In the genomic region with DNA sequence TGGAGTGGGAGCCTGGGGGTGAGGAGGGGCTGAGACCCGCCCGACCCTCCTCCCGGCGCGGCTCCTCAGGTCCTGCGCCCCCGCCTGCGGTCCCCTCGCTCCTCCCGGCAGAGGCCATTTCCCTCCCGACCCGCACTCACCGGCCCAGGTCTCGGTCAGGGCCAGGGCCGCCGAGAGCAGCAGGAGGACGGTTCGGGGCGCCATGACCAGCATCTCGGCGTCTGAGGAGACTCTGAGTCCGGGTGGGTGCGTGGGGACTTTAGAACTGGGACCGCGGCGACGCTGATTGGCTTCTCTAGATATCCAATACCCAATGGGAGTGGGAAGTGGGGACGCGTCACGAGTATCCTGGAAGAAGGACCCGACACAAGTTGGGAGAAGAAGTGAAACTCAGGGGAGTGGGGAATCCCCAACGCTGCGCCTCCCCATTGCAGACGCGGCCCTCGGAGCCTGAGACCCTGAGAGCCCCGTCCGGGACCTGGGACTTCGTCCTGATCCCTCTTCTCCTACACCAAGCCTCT, we compare ENCODE assay signal across 8 cellular contexts. TPM values are rescaled to one million over a fixed set of nuclear protein-coding genes. Genes with fewer than 3 reads are reported as not detected.
DNase-seq lines count a peak whose midpoint lies in the region; ATAC-seq, FAIRE-seq and TF ChIP-seq lines count a peak whose summit lies in the region.

A gene (minus strand): TSS at position 234 of the 521 bp plus-strand sequence. CDS start 21 bp downstream, at position 213.

- peak within 1 kb of the TSS; percentile 85 for H3K4me3 Mint-ChIP-seq in WTC11

- peaks cover 89% of the 10 kb centered on the region for H3K27me3 Mint-ChIP-seq in WTC11 (ENCODE audit: low read depth)

- H3K27me3 ChIP-seq in small intestine (ENCODE audit: control insufficient read depth in 2 of 2, insufficient read depth in 2 of 2, low read length in 2 of 2) = no peaks in the 10 kb centered on the region

- H3K9me3 Mint-ChIP-seq in WTC11 = peaks cover 8% of the 10 kb centered on the region

- 0 to 2% (median 1%) methylated on average over 30 to 39 of the region's 39 CpGs for WGBS in small intestine, 3 donors

- DNase-seq in NCI-H1105 (lab: John Stamatoyannopoulos, UW) (peak; percentile 13), WTC11 (ENCODE audit: low spot score) (no peak), caudate nucleus (lab: John Stamatoyannopoulos, UW) (peak in 52 of 61 donors; percentile 9 to 83 (median 48)), inferior parietal cortex (ENCODE audit: extremely low spot score) (peak; percentile 81), small intestine (peak; percentile 95), cortex of kidney (lab: John Stamatoyannopoulos, UW) (no peak)

- H3K4me1 Mint-ChIP-seq in WTC11 = peaks cover 4% of the 10 kb centered on the region

- CTCF ChIA-PET in WTC11 (lab: Charles Lee) = interaction anchor here (1.0 kb wide), 2 partner anchors 10 to 241 kb away, joined by 3 to 6 read pairs; no protein-coding TSS in a partner anchor

- peaks cover 17% of the 10 kb centered on the region for H3K36me3 Mint-ChIP-seq in WTC11

- H3K36me3 ChIP-seq in small intestine (ENCODE audit: control insufficient read depth in 2 of 2, insufficient read depth in 2 of 2, low read length in 2 of 2) = peaks cover 13 to 17% of the 10 kb centered on the region in 2 donors

- peak within 1 kb of the TSS; percentile 36 for H3K27ac ChIP-seq in caudate nucleus (ENCODE audit: low read depth, low read length)
- peak within 1 kb of the TSS; percentile 97 for H3K27ac ChIP-seq in small intestine (ENCODE audit: low read depth in 1 of 2, low read length in 1 of 2)

- no peak for FAIRE-seq in small intestine (lab: Jason Lieb, UNC)

- H3K9me3 ChIP-seq in small intestine (ENCODE audit: control insufficient read depth, low read depth) = no peaks in the 10 kb centered on the region

- POLR2A ChIA-PET in WTC11 (lab: Charles Lee) = interaction anchor here (0.8 kb wide), 1 partner anchor 10 kb away, joined by 3 read pairs; no protein-coding TSS in a partner anchor

- H3K4me1 ChIP-seq in small intestine (ENCODE audit: control insufficient read depth in 2 of 2, insufficient read depth in 1 of 2, low read depth in 1 of 2, low read length in 1 of 2) = peaks cover 0 to 2% of the 10 kb centered on the region in 2 donors

- no peak for TF ChIP-seq CTCF in GM12875 (IDR thresholded peaks at IDR 0.05; ENCODE audit: borderline replicate concordance, insufficient read depth, low read depth, low read length)
- no peak for TF ChIP-seq CTCF in WTC11 (IDR thresholded peaks at IDR 0.05)

- ATAC-seq in HG02588 (IDR thresholded peaks at IDR 0.05; ENCODE audit: unreplicated experiment) = peak; percentile 48
- peak; percentile 83 for ATAC-seq in WTC11

- no peak within 1 kb of the TSS for H3K27ac Mint-ChIP-seq in WTC11

- H3K4me3 ChIP-seq in GM12875 (ENCODE audit: low read depth, low read length) = peak within 1 kb of the TSS; percentile 57
- peak within 1 kb of the TSS; percentile 95 to 97 for H3K4me3 ChIP-seq in small intestine (ENCODE audit: low read depth in 1 of 2, low read length in 2 of 2)

TF ChIP-seq in WTC11, 78 proteins besides CTCF, POLR2A, EP300 and RAD21:
- TF ChIP-seq SMAD4 (CRISPR knock-in tag; IDR thresholded peaks at IDR 0.05) (no peak), RELA (CRISPR knock-in tag; IDR thresholded peaks at IDR 0.05; ENCODE audit: borderline replicate concordance) (no peak), NFE2L1 (CRISPR knock-in tag; IDR thresholded peaks at IDR 0.05) (no peak), ZNF416 (CRISPR knock-in tag; IDR thresholded peaks at IDR 0.05) (no peak), SP1 (CRISPR knock-in tag; conservative IDR thresholded peaks at IDR 0.05) (no peak), JUN (CRISPR knock-in tag; IDR thresholded peaks at IDR 0.05) (no peak)
- TF ChIP-seq, protein P1, sequence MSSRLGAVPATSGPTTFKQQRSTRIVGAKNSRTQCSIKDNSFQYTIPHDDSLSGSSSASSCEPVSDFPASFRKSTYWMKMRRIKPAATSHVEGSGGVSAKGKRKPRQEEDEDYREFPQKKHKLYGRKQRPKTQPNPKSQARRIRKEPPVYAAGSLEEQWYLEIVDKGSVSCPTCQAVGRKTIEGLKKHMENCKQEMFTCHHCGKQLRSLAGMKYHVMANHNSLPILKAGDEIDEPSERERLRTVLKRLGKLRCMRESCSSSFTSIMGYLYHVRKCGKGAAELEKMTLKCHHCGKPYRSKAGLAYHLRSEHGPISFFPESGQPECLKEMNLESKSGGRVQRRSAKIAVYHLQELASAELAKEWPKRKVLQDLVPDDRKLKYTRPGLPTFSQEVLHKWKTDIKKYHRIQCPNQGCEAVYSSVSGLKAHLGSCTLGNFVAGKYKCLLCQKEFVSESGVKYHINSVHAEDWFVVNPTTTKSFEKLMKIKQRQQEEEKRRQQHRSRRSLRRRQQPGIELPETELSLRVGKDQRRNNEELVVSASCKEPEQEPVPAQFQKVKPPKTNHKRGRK (CRISPR knock-in tag; IDR thresholded peaks at IDR 0.05; ENCODE audit: borderline replicate concordance) = no peak
- TF ChIP-seq, protein P2, sequence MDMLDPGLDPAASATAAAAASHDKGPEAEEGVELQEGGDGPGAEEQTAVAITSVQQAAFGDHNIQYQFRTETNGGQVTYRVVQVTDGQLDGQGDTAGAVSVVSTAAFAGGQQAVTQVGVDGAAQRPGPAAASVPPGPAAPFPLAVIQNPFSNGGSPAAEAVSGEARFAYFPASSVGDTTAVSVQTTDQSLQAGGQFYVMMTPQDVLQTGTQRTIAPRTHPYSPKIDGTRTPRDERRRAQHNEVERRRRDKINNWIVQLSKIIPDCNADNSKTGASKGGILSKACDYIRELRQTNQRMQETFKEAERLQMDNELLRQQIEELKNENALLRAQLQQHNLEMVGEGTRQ (CRISPR knock-in tag; IDR thresholded peaks at IDR 0.05) = no peak

RNA-seq across cellular contexts. Expression of the gene that starts here (rescaled TPM):
- 124 to 149 TPM (median 141 TPM) in 3 replicates for total RNA-seq in WTC11 (2021)
- polyA plus RNA-seq in small intestine = 1,000 to 10,000 TPM in 2 of 3 donors, 100 to 1,000 TPM in 1; 569 to 2,421 (median 1,749) TPM

Comparison
In these comparisons a context has a peak if more than half of its experiments do, and no peak if none do; other contexts are left out.
1. DNase-seq: peak in NCI-H1105 (single experiment), caudate nucleus (52 of 61), inferior parietal cortex (single experiment) and small intestine (single experiment); none in WTC11 (single experiment) and cortex of kidney (single experiment).